Comparison of ENCODE assay signal across 14 cellular contexts in genomic region chrX:30654989-30655607, GRCh38. TPM values are rescaled to one million over a fixed set of nuclear protein-coding genes. Genes with fewer than 3 reads are reported as not detected.
A peak's percentile ranks its signal among the peaks of the same experiment; 100 is the strongest.
DNase-seq lines count a peak whose midpoint lies in the region; ATAC-seq and TF ChIP-seq lines count a peak whose summit lies in the region.
"Had no signal": no experiment of that assay in that cellular context is flagged by ENCODE, and none has a peak within 500 bp of the region (broad histone marks: within the 10 kb centered on the region; RNA-seq: fewer than 3 reads in every experiment).

No MANE protein-coding gene starts in this region.

- H3K23ac ChIP-seq in mesenchymal stem cell (ENCODE audit: low read length in 2 of 2) (no peak overlapping the region), trophoblast cell (ENCODE audit: low read length) (no peak overlapping the region)

- H3K4me1 Mint-ChIP-seq in CD4-positive, alpha-beta T cell (ENCODE audit: low read depth) = peaks cover 43% of the 10 kb centered on the region
- peaks cover 35% of the 10 kb centered on the region for H3K4me1 Mint-ChIP-seq in activated naive CD8-positive, alpha-beta T cell treated with anti-CD3 and anti-CD28 coated beads for 36 hours

- no peaks in the 10 kb centered on the region for H3K27me3 Mint-ChIP-seq in CD4-positive, alpha-beta T cell
- no peaks in the 10 kb centered on the region for H3K27me3 Mint-ChIP-seq in activated naive CD8-positive, alpha-beta T cell treated with anti-CD3 and anti-CD28 coated beads for 36 hours

- no peak overlapping the region for H3K27ac ChIP-seq in CD4-positive, alpha-beta T cell (ENCODE audit: low read depth, low read length)
- H3K27ac ChIP-seq in mesenchymal stem cell (ENCODE audit: low read length, poor library complexity, severe bottlenecking) (no peak overlapping the region), heart right ventricle (peak overlapping the region in 1 of 10 donors; percentile 92), trophoblast cell (ENCODE audit: low read depth, low read length) (no peak overlapping the region)
- H3K27ac ChIP-seq: prostate gland had no signal

- intact Hi-C loops in CD4-positive, alpha-beta T cell (cut with DNase I, micrococcal nuclease) = loop anchor here (5.0 to 10.0 kb wide), 2 partner anchors 230 to 232 kb away; partner anchors contain the start of gene TAB3 (in 2 of the 2)
- intact Hi-C loops in heart right ventricle (cut with DNase I) = no loop called here

- H2AK5ac ChIP-seq in mesenchymal stem cell (ENCODE audit: low read length, severe bottlenecking) (no peak overlapping the region), trophoblast cell (ENCODE audit: low read length) (no peak overlapping the region)

- TF ChIP-seq CTCF in CD4-positive, alpha-beta T cell (IDR thresholded peaks at IDR 0.05) = no peak
- no peak for TF ChIP-seq CTCF in heart right ventricle (IDR thresholded peaks at IDR 0.05)

- H2BK120ac ChIP-seq in mesenchymal stem cell (ENCODE audit: low read depth, low read length) (no peak overlapping the region), trophoblast cell (ENCODE audit: insufficient read depth, low read length, poor library complexity) (no peak overlapping the region)

- H3K4me1 ChIP-seq in mesenchymal stem cell (ENCODE audit: control insufficient read depth, insufficient read depth, low read depth, low read length) (peaks cover 1% of the 10 kb centered on the region), heart right ventricle (peaks cover 0 to 14% (median 4%) of the 10 kb centered on the region in 9 donors), trophoblast cell (ENCODE audit: control insufficient read depth in 1 of 2, insufficient read depth in 2 of 2, low read length in 2 of 2) (peaks cover 3 to 7% of the 10 kb centered on the region in 2 experiments)
- H3K4me1 ChIP-seq: prostate gland had no signal

- H4K91ac ChIP-seq in mesenchymal stem cell (ENCODE audit: low read length) (no peak overlapping the region), trophoblast cell (ENCODE audit: low read depth, low read length) (no peak overlapping the region)

- H3K18ac ChIP-seq in mesenchymal stem cell (ENCODE audit: low read depth in 1 of 2, low read length in 2 of 2) (no peak overlapping the region), trophoblast cell (ENCODE audit: low read length) (no peak overlapping the region)

- peak overlapping the region; percentile 64 for H3K27ac Mint-ChIP-seq in CD4-positive, alpha-beta T cell
- H3K27ac Mint-ChIP-seq in activated naive CD8-positive, alpha-beta T cell treated with anti-CD3 and anti-CD28 coated beads for 36 hours = peak overlapping the region; percentile 25

- no peaks in the 10 kb centered on the region for H3K79me2 ChIP-seq in trophoblast cell (ENCODE audit: control insufficient read depth, insufficient read depth, low read length, poor library complexity)

- H3K9ac ChIP-seq in mesenchymal stem cell (ENCODE audit: low read length) (peak overlapping the region; percentile 41), trophoblast cell (ENCODE audit: low read length) (no peak overlapping the region)

- H3K4ac ChIP-seq in mesenchymal stem cell (ENCODE audit: low read depth in 1 of 2, low read length in 2 of 2) (no peak overlapping the region), trophoblast cell (ENCODE audit: low read depth, low read length) (no peak overlapping the region)

- H3K4me3 Mint-ChIP-seq in CD4-positive, alpha-beta T cell = peak overlapping the region; percentile 60
- H3K4me3 Mint-ChIP-seq in activated naive CD8-positive, alpha-beta T cell treated with anti-CD3 and anti-CD28 coated beads for 36 hours = peak overlapping the region; percentile 73

- H2BK12ac ChIP-seq in mesenchymal stem cell (ENCODE audit: low read length in 2 of 2) = no peak overlapping the region
- H2BK12ac ChIP-seq in trophoblast cell (ENCODE audit: low read length) = no peak overlapping the region

- H2BK5ac ChIP-seq in mesenchymal stem cell (ENCODE audit: low read depth, low read length, poor library complexity, severe bottlenecking) = no peak overlapping the region
- H2BK5ac ChIP-seq in trophoblast cell (ENCODE audit: low read depth, low read length, poor library complexity) = no peak overlapping the region

- no peaks in the 10 kb centered on the region for H3K9me3 Mint-ChIP-seq in CD4-positive, alpha-beta T cell
- H3K9me3 Mint-ChIP-seq in activated naive CD8-positive, alpha-beta T cell treated with anti-CD3 and anti-CD28 coated beads for 36 hours = no peaks in the 10 kb centered on the region

- H4K12ac ChIP-seq in trophoblast cell (ENCODE audit: low read depth, low read length) = no peak overlapping the region

- WGBS in mesenchymal stem cell = no CpG with 5 or more reads among the region's 2 CpGs
- WGBS in heart right ventricle, 2 donors = 56 to 66% methylated on average over 2 of the region's 2 CpGs
- no CpG with 5 or more reads among the region's 2 CpGs for WGBS in trophoblast cell (ENCODE audit: extremely low coverage, insufficient coverage, insufficient read length)

- H3K14ac ChIP-seq in mesenchymal stem cell (ENCODE audit: low read length in 2 of 2) (no peak overlapping the region), trophoblast cell (ENCODE audit: low read length) (no peak overlapping the region)

- H3K27me3 ChIP-seq in CD4-positive, alpha-beta T cell (ENCODE audit: control insufficient read depth, insufficient read depth, low read length) = no peaks in the 10 kb centered on the region
- H3K27me3 ChIP-seq in mesenchymal stem cell (ENCODE audit: control insufficient read depth in 1 of 2, insufficient read depth in 1 of 2, low read length in 2 of 2) = no peaks in the 10 kb centered on the region
- no peaks in the 10 kb centered on the region for H3K27me3 ChIP-seq in heart right ventricle
- no peaks in the 10 kb centered on the region for H3K27me3 ChIP-seq in trophoblast cell (ENCODE audit: insufficient read depth, low read length)

- no peak for DNase-seq in CD4-positive, alpha-beta T cell
- DNase-seq in HCEC 1CT = peak; percentile 42
- no peak for DNase-seq in activated naive CD8-positive, alpha-beta T cell treated with anti-CD3 and anti-CD28 coated beads for 36 hours
- DNase-seq in mesenchymal stem cell = no peak
- DNase-seq in heart right ventricle = no peak
- no peak for DNase-seq in NCI-H226
- no peak for DNase-seq in trophoblast cell
- DNase-seq: activated CD4-positive, alpha-beta T cell treated with anti-CD3 and anti-CD28 coated beads, Interleukin-2, amount 50 U/mL, for 1 hour; NCI-H1694 treated with DMSO at 0.1 percent for 48 hours; NCI-H774; stimulated activated CD4-positive, alpha-beta T cell treated with anti-CD3 and anti-CD28 coated beads, Interleukin-2, amount 100 ng/mL, for 24 hours; stimulated activated naive CD4-positive, alpha-beta T cell had no signal

- POLR2A ChIA-PET in CD4-positive, alpha-beta T cell (lab: Charles Lee) = no interaction called here

- H4K8ac ChIP-seq in mesenchymal stem cell (ENCODE audit: low read length) (no peak overlapping the region), trophoblast cell (ENCODE audit: low read depth, low read length) (no peak overlapping the region)

- no peak for ATAC-seq in CD4-positive, alpha-beta T cell (ENCODE audit: poor library complexity)
- ATAC-seq in GM18502 (IDR thresholded peaks at IDR 0.05; ENCODE audit: poor library complexity, unreplicated experiment) (no peak), heart right ventricle (no peak)

- CTCF ChIA-PET in CD4-positive, alpha-beta T cell (lab: Charles Lee) = no interaction called here

- no peak overlapping the region for H2AFZ ChIP-seq in mesenchymal stem cell (ENCODE audit: low read depth, low read length)
- H2AFZ ChIP-seq in trophoblast cell (ENCODE audit: insufficient read depth, low read length, poor library complexity) = no peak overlapping the region

- peaks cover 6% of the 10 kb centered on the region for H3K36me3 Mint-ChIP-seq in CD4-positive, alpha-beta T cell (ENCODE audit: low read depth)
- H3K36me3 Mint-ChIP-seq in activated naive CD8-positive, alpha-beta T cell treated with anti-CD3 and anti-CD28 coated beads for 36 hours = peaks cover 19% of the 10 kb centered on the region

- H3K79me1 ChIP-seq in mesenchymal stem cell (replicated peaks; ENCODE audit: low read length, poor library complexity, severe bottlenecking) (peaks cover 5% of the 10 kb centered on the region), trophoblast cell (ENCODE audit: low read length) (peaks cover 5% of the 10 kb centered on the region)

- no peaks in the 10 kb centered on the region for H3K9me3 ChIP-seq in CD4-positive, alpha-beta T cell (ENCODE audit: control insufficient read depth, low read length)
- H3K9me3 ChIP-seq in mesenchymal stem cell (ENCODE audit: control insufficient read depth, low read length) = no peaks in the 10 kb centered on the region
- H3K9me3 ChIP-seq in heart right ventricle = no peaks in the 10 kb centered on the region
- H3K9me3 ChIP-seq in trophoblast cell (ENCODE audit: insufficient read depth, low read depth, low read length) = no peaks in the 10 kb centered on the region
- H3K9me3 ChIP-seq: prostate gland had no signal

- peak overlapping the region in 1 of 2 experiments; percentile 86 for H3K4me3 ChIP-seq in mesenchymal stem cell (ENCODE audit: insufficient read depth in 1 of 2, low read depth in 1 of 2, low read length in 2 of 2)
- peak overlapping the region in 1 of 10 donors; percentile 67 for H3K4me3 ChIP-seq in heart right ventricle
- H3K4me3 ChIP-seq in trophoblast cell (ENCODE audit: low read depth, low read length) = no peak overlapping the region
- H3K4me3 ChIP-seq: prostate gland had no signal

- H3K4me2 ChIP-seq in mesenchymal stem cell (ENCODE audit: low read length, poor library complexity, severe bottlenecking) = no peak overlapping the region
- H3K4me2 ChIP-seq in trophoblast cell (ENCODE audit: low read length) = no peak overlapping the region

- no peak overlapping the region for H2BK15ac ChIP-seq in mesenchymal stem cell (ENCODE audit: low read depth, poor library complexity, severe bottlenecking)

- no peaks in the 10 kb centered on the region for H3K36me3 ChIP-seq in mesenchymal stem cell (ENCODE audit: control insufficient read depth in 1 of 2, insufficient read depth in 2 of 2, low read depth in 1 of 2, low read length in 2 of 2)
- H3K36me3 ChIP-seq in heart right ventricle = no peaks in the 10 kb centered on the region
- H3K36me3 ChIP-seq in trophoblast cell (ENCODE audit: control insufficient read depth in 1 of 2, insufficient read depth in 2 of 2, low read length in 2 of 2) = no peaks in the 10 kb centered on the region
- H3K36me3 ChIP-seq: prostate gland had no signal

RNA-seq across cellular contexts. Expression of gene GK, which starts 1.9 kb away (rescaled TPM):
- total RNA-seq in CD4-positive, alpha-beta T cell = 1 to 10 TPM; 1.4 to 1.9 TPM
- 10 to 100 TPM; 30.4 to 32.4 TPM for total RNA-seq in activated naive CD8-positive, alpha-beta T cell treated with anti-CD3 and anti-CD28 coated beads for 36 hours
- 6.2 TPM for polyA plus RNA-seq in mesenchymal stem cell (2013, experiment 1 of 2)
- 6.2 TPM for polyA plus RNA-seq in mesenchymal stem cell (2013, experiment 2 of 2)
- total RNA-seq in heart right ventricle = 10 to 100 TPM in 4 of 10 donors, 1 to 10 TPM in 6; 4.7 to 13.6 (median 9.7) TPM
- 1 to 10 TPM; 3.6 to 9.8 TPM for polyA plus RNA-seq in heart right ventricle
- polyA plus RNA-seq in trophoblast cell (2013) = 0.47 and 0.57 TPM in 2 replicates

Comparison
In these comparisons a context has a peak if more than half of its experiments do, and no peak if none do; other contexts are left out.
1. intact Hi-C loops: an anchor here in CD4-positive, alpha-beta T cell (5.0 to 10.0 kb wide); none called in heart right ventricle.